Comparison of ENCODE assay signal across 11 cellular contexts in genomic region chr6:26118999-26119398, GRCh38. TPM values are rescaled to one million over a fixed set of nuclear protein-coding genes. Genes with fewer than 3 reads are reported as not detected.
DNase-seq lines count a peak whose midpoint lies in the region; ATAC-seq and TF ChIP-seq lines count a peak whose summit lies in the region.
"Had no signal": no experiment of that assay in that cellular context is flagged by ENCODE, and none has a peak within 500 bp of the region (broad histone marks: within the 10 kb centered on the region; RNA-seq: fewer than 3 reads in every experiment).

No MANE protein-coding gene starts in this region.

- 76 to 82% methylated on average over 7 of the region's 7 CpGs for WGBS in gastroesophageal sphincter (ENCODE audit: low coverage in 1 of 2), 2 donors

- DNase-seq in foreskin melanocyte: peak; percentile 84
- DNase-seq in activated naive CD4-positive, alpha-beta T cell treated with anti-CD3 and anti-CD28 coated beads, Interleukin-2, amount 50 U/mL, for 16 hours: no peak
- no peak for DNase-seq in stimulated activated CD4-positive, alpha-beta T cell treated with anti-CD3 and anti-CD28 coated beads, Interleukin-2, amount 100 ng/mL, for 24 hours
- DNase-seq: effector CD4-positive, alpha-beta T cell; NCI-H146 had no signal

- H3K4me1 ChIP-seq in HEK293 (ENCODE audit: control insufficient read depth, insufficient read depth, low read length) (no peaks in the 10 kb centered on the region), OCI-LY1 (ENCODE audit: insufficient read depth, low read length, severe bottlenecking) (peaks cover 19% of the 10 kb centered on the region), gastroesophageal sphincter (peaks cover 0 to 6% (median 0%) of the 10 kb centered on the region in 3 donors)

- no peak overlapping the region for H3K4me3 ChIP-seq in HEK293 (ENCODE audit: low read depth, low read length)
- H3K4me3 ChIP-seq in OCI-LY1 (ENCODE audit: low read depth, low read length, poor library complexity, severe bottlenecking): no peak overlapping the region
- H3K4me3 ChIP-seq in gastroesophageal sphincter: no peak overlapping the region

- CTCF ChIA-PET in HEK293 (lab: Yijun Ruan, JAX): no interaction called here

- H4K20me1 ChIP-seq in OCI-LY1 (ENCODE audit: insufficient read depth, low read length): no peaks in the 10 kb centered on the region

- H3K4me2 ChIP-seq in OCI-LY1 (ENCODE audit: low read length): no peak overlapping the region

- H3K36me3 ChIP-seq in HEK293 (ENCODE audit: control insufficient read depth in 2 of 2, insufficient read depth in 1 of 2, low read length in 2 of 2) (no peaks in the 10 kb centered on the region), OCI-LY1 (ENCODE audit: insufficient read depth, low read length) (no peaks in the 10 kb centered on the region), gastroesophageal sphincter (no peaks in the 10 kb centered on the region)

- H3K79me2 ChIP-seq in OCI-LY1 (ENCODE audit: insufficient read depth, low read length): no peaks in the 10 kb centered on the region

- no peak for ATAC-seq in gastroesophageal sphincter
- ATAC-seq in HG03571 (IDR thresholded peaks at IDR 0.05; ENCODE audit: unreplicated experiment): no peak
- ATAC-seq: Right ventricle myocardium inferior had no signal

- no peaks in the 10 kb centered on the region for H3K9me2 ChIP-seq in OCI-LY1 (ENCODE audit: low read depth, low read length)

- peak overlapping the region; percentile 9; the same call in 1 of the 2 replicates for H3K27ac ChIP-seq in 22Rv1
- no peak overlapping the region for H3K27ac ChIP-seq in HEK293 (ENCODE audit: extremely low read depth, low read depth, low read length)
- peak overlapping the region; percentile 9 for H3K27ac ChIP-seq in OCI-LY1 (ENCODE audit: low read depth, low read length, poor library complexity, severe bottlenecking)
- no peak overlapping the region for H3K27ac ChIP-seq in gastroesophageal sphincter

- POLR2A ChIA-PET in HEK293 (lab: Yijun Ruan, JAX): interaction anchor here (1.0 to 2.8 kb wide), 3 partner anchors 15 to 1028 kb away, joined by 3 to 13 read pairs (median 4); a partner anchor contains a TSS

- H3F3A ChIP-seq in OCI-LY1 (ENCODE audit: insufficient read depth, low read length): no peaks in the 10 kb centered on the region

- H3K9ac ChIP-seq in OCI-LY1 (ENCODE audit: low read length): no peak overlapping the region

- H3K27me3 ChIP-seq in OCI-LY1 (ENCODE audit: insufficient read depth, low read length): no peaks in the 10 kb centered on the region
- no peaks in the 10 kb centered on the region for H3K27me3 ChIP-seq in gastroesophageal sphincter

- TF ChIP-seq EP300 in gastroesophageal sphincter (IDR thresholded peaks at IDR 0.05): no peak

- no peak for TF ChIP-seq CTCF in 22Rv1 (IDR thresholded peaks at IDR 0.05)
- no peak for TF ChIP-seq CTCF in HEK293 (tag by site-specific recombination; IDR thresholded peaks at IDR 0.05)
- TF ChIP-seq CTCF in OCI-LY1 (IDR thresholded peaks at IDR 0.05; ENCODE audit: low read length): no peak
- TF ChIP-seq CTCF in gastroesophageal sphincter (IDR thresholded peaks at IDR 0.05): no peak

- no peak overlapping the region for H2AFZ ChIP-seq in OCI-LY1 (ENCODE audit: low read length)

- H3K9me3 ChIP-seq in HEK293 (ENCODE audit: control insufficient read depth, insufficient read depth, low read depth, low read length) (no peaks in the 10 kb centered on the region), OCI-LY1 (ENCODE audit: low read length) (no peaks in the 10 kb centered on the region), gastroesophageal sphincter (no peaks in the 10 kb centered on the region)

- no peak for TF ChIP-seq POLR2A in gastroesophageal sphincter (IDR thresholded peaks at IDR 0.05)

TF ChIP-seq in HEK293, 187 proteins besides CTCF, POLR2A, EP300 and RAD21:
- TF ChIP-seq ZNF629 (tag by site-specific recombination; IDR thresholded peaks at IDR 0.05) (peak; percentile 21; the same call in 1 of the 2 replicates), ZNF600 (tag by site-specific recombination; IDR thresholded peaks at IDR 0.05) (peak; percentile 36; the same call in 1 of the 2 replicates), ZNF433 (tag by site-specific recombination; IDR thresholded peaks at IDR 0.05; ENCODE audit: low read depth) (no peak), GLIS2 (tag by site-specific recombination; IDR thresholded peaks at IDR 0.05) (no peak), SP7 (tag by site-specific recombination; IDR thresholded peaks at IDR 0.05) (peak; percentile 10; the same call in 1 of the 2 replicates), ZNF335 (tag by site-specific recombination; conservative IDR thresholded peaks at IDR 0.05) (peak; percentile 35; the same call in 1 of the 2 replicates), ZBTB17 (tag by site-specific recombination; IDR thresholded peaks at IDR 0.05) (0 out of 2 replicates have a peak, but pooled peaks have one; percentile 26), PRDM6 (tag by site-specific recombination; IDR thresholded peaks at IDR 0.05) (peak; percentile 17; the same call in 1 of the 2 replicates), ZNF239 (tag by site-specific recombination; IDR thresholded peaks at IDR 0.05) (no peak)

RNA-seq across cellular contexts. Expression of gene HFE, which starts 31.8 kb away (rescaled TPM):
- total RNA-seq in gastroesophageal sphincter: 10 to 100 TPM in 1 of 4 donors, 1 to 10 TPM in 3; 3.7 to 11.4 (median 8.3) TPM

Comparison
In these comparisons a context has a peak if more than half of its experiments do, and no peak if none do; other contexts are left out.
1. H3K27ac ChIP-seq: peak in 22Rv1 (single experiment) and OCI-LY1 (single experiment); none in HEK293 (single experiment) and gastroesophageal sphincter (0 of 4).